In genomic region chr5:119171686-119172085, GRCh38 we compare ENCODE assay signal across 14 cellular contexts.
DNase-seq lines count a peak whose midpoint lies in the region; ATAC-seq and TF ChIP-seq lines count a peak whose summit lies in the region.
"Had no signal": no experiment of that assay in that cellular context is flagged by ENCODE, and none has a peak within 500 bp of the region (broad histone marks: within the 10 kb centered on the region; RNA-seq: fewer than 3 reads in every experiment).

No MANE protein-coding gene starts in this region.

- H3K36me3 Mint-ChIP-seq in endodermal cell (ENCODE audit: low read depth) (peaks cover 37% of the 10 kb centered on the region), mesothelial cell of epicardium (peaks cover 33% of the 10 kb centered on the region)

- intact Hi-C loops in left ventricle myocardium superior (cut with micrococcal nuclease) (no loop called here), left ventricle myocardium inferior (cut with micrococcal nuclease) (no loop called here)

- no peaks in the 10 kb centered on the region for H3K9me3 Mint-ChIP-seq in endodermal cell
- H3K9me3 Mint-ChIP-seq in mesothelial cell of epicardium: peaks cover 6% of the 10 kb centered on the region
- H3K9me3 Mint-ChIP-seq: CD4-positive, alpha-beta T cell had no signal

- H3K9me3 ChIP-seq in left ventricle myocardium inferior (replicated peaks) (no peaks in the 10 kb centered on the region), endodermal cell (ENCODE audit: control insufficient read depth, low read length) (no peaks in the 10 kb centered on the region)

- ATAC-seq in left ventricle myocardium superior (peak; percentile 48), HG03095 (IDR thresholded peaks at IDR 0.05; ENCODE audit: unreplicated experiment) (no peak), GM19324 (IDR thresholded peaks at IDR 0.05; ENCODE audit: low FRiP score, unreplicated experiment) (no peak), SK-N-SH treated with all-trans-retinoic acid at 6 μM for 48 hours (no peak)

- H3K9ac ChIP-seq in endodermal cell (ENCODE audit: extremely low read depth, low read length, poor library complexity, severe bottlenecking): no peak overlapping the region
- H3K9ac ChIP-seq: GM23248 had no signal

- TF ChIP-seq CTCF in left ventricle myocardium inferior (IDR thresholded peaks at IDR 0.05; ENCODE audit: borderline replicate concordance) (no peak), endodermal cell (conservative IDR thresholded peaks at IDR 0.05) (no peak), mesothelial cell of epicardium (IDR thresholded peaks at IDR 0.05; ENCODE audit: unreplicated experiment) (no peak)

- H3K4me3 ChIP-seq in left ventricle myocardium inferior (no peak overlapping the region), endodermal cell (ENCODE audit: low read length) (no peak overlapping the region)
- H3K4me3 ChIP-seq: GM23248 had no signal

- DNase-seq in left ventricle myocardium superior (no peak), left ventricle myocardium inferior (no peak), endodermal cell (no peak), mesothelial cell of epicardium (ENCODE audit: low spot score in 2 of 2, unreplicated experiment in 2 of 2) (no peak)
- DNase-seq: C1 segment of cervical spinal cord; Calu3; CD4-positive, alpha-beta T cell; DMS 273 treated with DMSO at 0.1 percent for 48 hours; GM23248; H7 had no signal

- H3K4me3 Mint-ChIP-seq in endodermal cell: no peak overlapping the region
- H3K4me3 Mint-ChIP-seq in mesothelial cell of epicardium: no peak overlapping the region
- H3K4me3 Mint-ChIP-seq: B cell; CD4-positive, alpha-beta T cell had no signal

- H3K36me3 ChIP-seq in left ventricle myocardium inferior (peaks cover 53% of the 10 kb centered on the region), endodermal cell (ENCODE audit: control insufficient read depth, insufficient read depth, low read length) (peaks cover 43% of the 10 kb centered on the region)

- H3K27me3 ChIP-seq in left ventricle myocardium inferior (ENCODE audit: low read depth) (no peaks in the 10 kb centered on the region), endodermal cell (ENCODE audit: control insufficient read depth, insufficient read depth, low read length, poor library complexity, severe bottlenecking) (no peaks in the 10 kb centered on the region)

- no peak overlapping the region for H3K27ac ChIP-seq in left ventricle myocardium inferior (replicated peaks)
- no peak overlapping the region for H3K27ac ChIP-seq in endodermal cell (ENCODE audit: low read depth, low read length)
- H3K27ac ChIP-seq: GM23248 had no signal

- H3K27ac Mint-ChIP-seq in endodermal cell (peak overlapping the region; percentile 6), mesothelial cell of epicardium (peak overlapping the region; percentile 3)
- H3K27ac Mint-ChIP-seq: B cell; CD4-positive, alpha-beta T cell had no signal

- H3K27me3 Mint-ChIP-seq in endodermal cell (ENCODE audit: insufficient read depth) (no peaks in the 10 kb centered on the region), mesothelial cell of epicardium (ENCODE audit: low read depth) (no peaks in the 10 kb centered on the region)
- H3K27me3 Mint-ChIP-seq: B cell; CD4-positive, alpha-beta T cell had no signal

- H3K4me1 Mint-ChIP-seq in endodermal cell: peaks cover 19% of the 10 kb centered on the region
- H3K4me1 Mint-ChIP-seq in mesothelial cell of epicardium: peaks cover 18% of the 10 kb centered on the region

- H3K4me1 ChIP-seq in left ventricle myocardium inferior (peaks cover 18% of the 10 kb centered on the region), endodermal cell (ENCODE audit: control insufficient read depth, insufficient read depth, low read length) (no peaks in the 10 kb centered on the region)

TF ChIP-seq in SK-N-SH treated with all-trans-retinoic acid at 6 μM for 48 hours, 23 proteins besides CTCF, POLR2A, EP300 and RAD21:
- TF ChIP-seq ZNF8 (CRISPR knock-in tag; IDR thresholded peaks at IDR 0.05) (no peak), TCF4 (CRISPR knock-in tag; IDR thresholded peaks at IDR 0.05; ENCODE audit: borderline replicate concordance) (no peak), ZC3H10 (CRISPR knock-in tag; IDR thresholded peaks at IDR 0.05) (no peak), TOX (CRISPR knock-in tag; IDR thresholded peaks at IDR 0.05; ENCODE audit: borderline replicate concordance) (no peak), ZFP3 (CRISPR knock-in tag; IDR thresholded peaks at IDR 0.05) (no peak)
